ENCODE assay signal across 8 cellular contexts in genomic region chr3:192816274-192816853, GRCh38.
DNase-seq lines count a peak whose midpoint lies in the region; ATAC-seq and TF ChIP-seq lines count a peak whose summit lies in the region.

No MANE protein-coding gene starts in this region.

- H3K27me3 Mint-ChIP-seq in neural progenitor cell (ENCODE audit: insufficient read depth, low read depth), result no peaks in the 10 kb centered on the region

- H3K9me3 ChIP-seq in OCI-LY1 (ENCODE audit: low read length) (no peaks in the 10 kb centered on the region), neural progenitor cell (ENCODE audit: low read depth) (no peaks in the 10 kb centered on the region)

- no peak for TF ChIP-seq EP300 in Ishikawa (IDR thresholded peaks at IDR 0.05; ENCODE audit: borderline replicate concordance)

- intact Hi-C loops in dorsolateral prefrontal cortex (cut with DNase I), result loop anchor here (2.0 to 10.0 kb wide), 6 partner anchors 100 to 638 kb away; partner anchors contain the start of gene MB21D2 (in 2 of the 2)

- H3K4me1 Mint-ChIP-seq in neural progenitor cell, result peaks cover 11% of the 10 kb centered on the region

- peak; percentile 88 for TF ChIP-seq RAD21 in Ishikawa (IDR thresholded peaks at IDR 0.05; ENCODE audit: low read depth)

- H3K4me1 ChIP-seq in OCI-LY1 (ENCODE audit: insufficient read depth, low read length, severe bottlenecking) (no peaks in the 10 kb centered on the region), neural progenitor cell (peaks cover 7% of the 10 kb centered on the region)

- H3K4me3 ChIP-seq in OCI-LY1 (ENCODE audit: low read depth, low read length, poor library complexity, severe bottlenecking) (no peak overlapping the region), dorsolateral prefrontal cortex (no peak overlapping the region), neural progenitor cell (no peak overlapping the region)

- H3K4me3 Mint-ChIP-seq in neural progenitor cell, result no peak overlapping the region

- H2AFZ ChIP-seq in OCI-LY1 (ENCODE audit: low read length), result no peak overlapping the region
- no peak overlapping the region for H2AFZ ChIP-seq in neural progenitor cell (replicated peaks)

- H3K9me3 Mint-ChIP-seq in neural progenitor cell, result no peaks in the 10 kb centered on the region

- TF ChIP-seq CTCF in OCI-LY1 (IDR thresholded peaks at IDR 0.05; ENCODE audit: low read length), result peak; percentile 78
- TF ChIP-seq CTCF in dorsolateral prefrontal cortex (IDR thresholded peaks at IDR 0.05 in 54 of 56, conservative IDR thresholded peaks at IDR 0.05 in 2 of 56; ENCODE audit: low read depth in 1 of 56, partially characterized antibody in 56 of 56), result peak; percentile 64 to 96 (median 86)
- peak; percentile 84 for TF ChIP-seq CTCF in neural progenitor cell (IDR thresholded peaks at IDR 0.05)

- no peak overlapping the region for H3K27ac Mint-ChIP-seq in neural progenitor cell

- H3K36me3 ChIP-seq in OCI-LY1 (ENCODE audit: insufficient read depth, low read length), result no peaks in the 10 kb centered on the region
- no peaks in the 10 kb centered on the region for H3K36me3 ChIP-seq in neural progenitor cell

- H3K9ac ChIP-seq in OCI-LY1 (ENCODE audit: low read length) (no peak overlapping the region), neural progenitor cell (no peak overlapping the region)

- H3K79me2 ChIP-seq in OCI-LY1 (ENCODE audit: insufficient read depth, low read length) (no peaks in the 10 kb centered on the region), neural progenitor cell (ENCODE audit: low read depth) (peaks cover 4% of the 10 kb centered on the region)

- H3F3A ChIP-seq in OCI-LY1 (ENCODE audit: insufficient read depth, low read length), result no peaks in the 10 kb centered on the region
- H3F3A ChIP-seq in neural progenitor cell (ENCODE audit: low read depth), result no peaks in the 10 kb centered on the region

- ATAC-seq in HG02798 (IDR thresholded peaks at IDR 0.05; ENCODE audit: poor library complexity, unreplicated experiment) (no peak), GM18873 (IDR thresholded peaks at IDR 0.05; ENCODE audit: low FRiP score, unreplicated experiment) (no peak)

- no peak overlapping the region for H3K4me2 ChIP-seq in OCI-LY1 (ENCODE audit: low read length)
- no peak overlapping the region for H3K4me2 ChIP-seq in neural progenitor cell

- H3K27me3 ChIP-seq in OCI-LY1 (ENCODE audit: insufficient read depth, low read length) (no peaks in the 10 kb centered on the region), dorsolateral prefrontal cortex (no peaks in the 10 kb centered on the region), neural progenitor cell (no peaks in the 10 kb centered on the region)

- no peaks in the 10 kb centered on the region for H3K36me3 Mint-ChIP-seq in neural progenitor cell

- H3K9me2 ChIP-seq in OCI-LY1 (ENCODE audit: low read depth, low read length), result no peaks in the 10 kb centered on the region

- DNase-seq in DMS53 treated with DMSO at 0.1 percent for 48 hours (lab: John Stamatoyannopoulos, UW; ENCODE audit: unreplicated experiment), result peak; percentile 17
- no peak for DNase-seq in dorsolateral prefrontal cortex
- DNase-seq in neural progenitor cell (ENCODE audit: low spot score), result peak; percentile 55
- DNase-seq in mesenteric fat pad (ENCODE audit: low spot score), result no peak

- H3K27ac ChIP-seq in OCI-LY1 (ENCODE audit: low read depth, low read length, poor library complexity, severe bottlenecking) (no peak overlapping the region), dorsolateral prefrontal cortex (no peak overlapping the region), neural progenitor cell (no peak overlapping the region)

- H4K20me1 ChIP-seq in OCI-LY1 (ENCODE audit: insufficient read depth, low read length) (no peaks in the 10 kb centered on the region), neural progenitor cell (ENCODE audit: low read depth) (no peaks in the 10 kb centered on the region)

TF ChIP-seq in Ishikawa, 13 proteins besides CTCF, POLR2A, EP300 and RAD21:
- TF ChIP-seq MAX (IDR thresholded peaks at IDR 0.05), result no peak
- peak; percentile 66 for TF ChIP-seq NFIC (IDR thresholded peaks at IDR 0.05)

Comparison
In these comparisons a context has a peak if more than half of its experiments do, and no peak if none do; other contexts are left out.
1. DNase-seq: peak in DMS53 treated with DMSO at 0.1 percent for 48 hours (single experiment) and neural progenitor cell (single experiment); none in dorsolateral prefrontal cortex (0 of 10) and mesenteric fat pad (single experiment).
2. Peak in every context shown above with its lines, with median percentiles within 50 percentile points of each other: CTCF ChIP-seq.